Comparison of ENCODE assay signal across 13 cellular contexts in genomic region chr19:37304884-37305255, GRCh38.
"Had no signal": no experiment of that assay in that cellular context is flagged by ENCODE, and none has a peak within 500 bp of the region (broad histone marks: within the 10 kb centered on the region; RNA-seq: fewer than 3 reads in every experiment).

No MANE protein-coding gene starts in this region.

- H3K9ac ChIP-seq: neural progenitor cell had no signal

- ATAC-seq: effector memory CD8-positive, alpha-beta T cell; stimulated activated naive CD8-positive, alpha-beta T cell treated with anti-CD3 and anti-CD28 coated beads, Interleukin-15, amount 100 ng/mL, for 72 hours had no signal

- H3K9me3 ChIP-seq: lower lobe of right lung, pancreas, prostate gland, thoracic aorta, transverse colon had no signal

- DNase-seq: effector memory CD8-positive, alpha-beta T cell; esophagus squamous epithelium; kidney glomerular epithelial cell; stimulated activated naive B cell treated with anti-CD40 and anti-IgM and Interleukin-4, amounts not matched to agents 10 μg/mL and 1 μg/mL and 100 μg/mL, for 72 hours; stimulated activated naive CD8-positive, alpha-beta T cell treated with anti-CD3 and anti-CD28 coated beads, Interleukin-15, amount 100 ng/mL, for 72 hours had no signal

- H2AFZ ChIP-seq: hepatocyte had no signal

- H3K4me1 ChIP-seq: esophagus squamous epithelium, lower lobe of right lung, neural progenitor cell, pancreas, prostate gland, sigmoid colon, transverse colon had no signal

- H3K27me3 ChIP-seq: esophagus squamous epithelium, hepatocyte, neural progenitor cell, pancreas, sigmoid colon, transverse colon had no signal

- H3K36me3 ChIP-seq: esophagus squamous epithelium, lower lobe of right lung, neural progenitor cell, pancreas, prostate gland, sigmoid colon, thoracic aorta, transverse colon had no signal

- H3K27ac ChIP-seq: hepatocyte, neural progenitor cell, pancreas, prostate gland, thoracic aorta had no signal

- H3K79me2 ChIP-seq: hepatocyte had no signal
